In the genomic region with DNA sequence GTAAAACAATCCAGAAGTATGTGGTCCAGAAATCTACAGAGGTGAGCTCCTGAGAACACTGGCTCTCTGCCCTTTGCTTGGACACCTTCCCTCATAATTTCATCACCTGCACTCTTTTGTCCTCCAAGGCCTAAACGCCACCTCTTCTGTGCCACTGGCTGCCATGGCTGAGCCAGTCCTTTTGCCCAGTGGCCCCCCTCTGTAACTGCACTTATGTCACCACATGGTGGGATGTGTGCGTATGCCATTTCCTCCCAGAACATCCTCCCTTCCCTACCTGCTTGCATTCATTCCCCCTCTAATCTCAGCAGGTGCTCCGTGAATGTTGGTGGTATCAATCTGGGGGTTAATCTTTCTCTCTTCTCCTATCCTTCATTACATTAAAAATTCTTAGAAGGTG, we compare ENCODE assay signal across 1 cellular context.
TF ChIP-seq lines count a peak whose summit lies in the region.

No MANE protein-coding gene starts in this region.

TF ChIP-seq in IMR-90, 13 proteins besides CTCF, POLR2A, EP300 and RAD21:
- TF ChIP-seq, protein P1, sequence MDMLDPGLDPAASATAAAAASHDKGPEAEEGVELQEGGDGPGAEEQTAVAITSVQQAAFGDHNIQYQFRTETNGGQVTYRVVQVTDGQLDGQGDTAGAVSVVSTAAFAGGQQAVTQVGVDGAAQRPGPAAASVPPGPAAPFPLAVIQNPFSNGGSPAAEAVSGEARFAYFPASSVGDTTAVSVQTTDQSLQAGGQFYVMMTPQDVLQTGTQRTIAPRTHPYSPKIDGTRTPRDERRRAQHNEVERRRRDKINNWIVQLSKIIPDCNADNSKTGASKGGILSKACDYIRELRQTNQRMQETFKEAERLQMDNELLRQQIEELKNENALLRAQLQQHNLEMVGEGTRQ (IDR thresholded peaks at IDR 0.05; ENCODE audit: low read depth, low read length): no peak
- no peak for TF ChIP-seq SMC3 (IDR thresholded peaks at IDR 0.05; ENCODE audit: low read depth, low read length)
- TF ChIP-seq RFX5 (IDR thresholded peaks at IDR 0.05; ENCODE audit: low read depth, low read length): no peak
- no peak for TF ChIP-seq BHLHE40 (IDR thresholded peaks at IDR 0.05; ENCODE audit: low read depth, low read length)
- TF ChIP-seq, protein P2, sequence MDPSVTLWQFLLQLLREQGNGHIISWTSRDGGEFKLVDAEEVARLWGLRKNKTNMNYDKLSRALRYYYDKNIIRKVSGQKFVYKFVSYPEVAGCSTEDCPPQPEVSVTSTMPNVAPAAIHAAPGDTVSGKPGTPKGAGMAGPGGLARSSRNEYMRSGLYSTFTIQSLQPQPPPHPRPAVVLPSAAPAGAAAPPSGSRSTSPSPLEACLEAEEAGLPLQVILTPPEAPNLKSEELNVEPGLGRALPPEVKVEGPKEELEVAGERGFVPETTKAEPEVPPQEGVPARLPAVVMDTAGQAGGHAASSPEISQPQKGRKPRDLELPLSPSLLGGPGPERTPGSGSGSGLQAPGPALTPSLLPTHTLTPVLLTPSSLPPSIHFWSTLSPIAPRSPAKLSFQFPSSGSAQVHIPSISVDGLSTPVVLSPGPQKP (IDR thresholded peaks at IDR 0.05; ENCODE audit: borderline replicate concordance, low read depth, low read length): no peak
- TF ChIP-seq CEBPB (IDR thresholded peaks at IDR 0.05; ENCODE audit: low read depth, low read length): no peak
- no peak for TF ChIP-seq FOS (IDR thresholded peaks at IDR 0.05; ENCODE audit: low read depth, low read length)
TF ChIP-seq in IMR-90: peak in this region for 0.
